ENCODE assay signal across 8 cellular contexts in the genomic region with DNA sequence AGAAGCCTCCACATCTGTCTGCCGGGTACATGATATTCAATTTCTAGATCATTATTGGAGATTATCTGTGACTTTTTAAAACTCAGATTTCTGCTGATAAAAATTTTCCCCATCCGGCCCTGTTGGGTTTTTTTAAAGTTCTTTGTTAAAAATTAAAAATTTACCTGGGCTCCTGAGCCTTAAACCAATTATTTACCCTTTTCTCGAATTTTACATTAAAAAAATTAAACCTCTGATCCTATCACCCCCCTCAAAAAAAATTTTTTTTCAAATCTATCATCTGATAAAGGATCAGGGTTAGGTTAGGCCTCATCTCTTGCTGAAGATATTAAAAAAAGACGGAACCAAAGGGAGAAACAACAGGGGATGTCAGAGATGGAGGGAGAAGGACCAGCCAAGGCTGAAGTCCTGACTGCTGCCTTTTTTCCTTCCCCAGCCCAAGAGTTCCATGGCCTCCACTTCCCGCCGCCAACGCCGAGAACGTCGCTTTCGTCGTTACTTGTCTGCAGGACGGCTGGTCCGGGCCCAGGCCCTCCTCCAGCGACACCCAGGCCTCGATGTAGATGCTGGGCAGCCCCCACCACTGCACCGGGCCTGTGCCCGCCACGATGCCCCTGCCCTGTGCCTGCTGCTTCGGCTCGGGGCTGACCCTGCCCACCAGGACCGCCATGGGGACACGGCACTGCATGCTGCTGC. TPM values are rescaled to one million over a fixed set of nuclear protein-coding genes. Genes with fewer than 3 reads are reported as not detected.
DNase-seq lines count a peak whose midpoint lies in the region; ATAC-seq and TF ChIP-seq lines count a peak whose summit lies in the region.

No MANE protein-coding gene starts in this region.

- peaks cover 18% of the 10 kb centered on the region for H3K79me2 ChIP-seq in ACC112 (ENCODE audit: control insufficient read depth, insufficient read depth, low read length, unreplicated experiment)

- peaks cover 22% of the 10 kb centered on the region for H3K4me1 ChIP-seq in ACC112 (ENCODE audit: control insufficient read depth, insufficient read depth, low read length, unreplicated experiment)
- peaks cover 18% of the 10 kb centered on the region for H3K4me1 ChIP-seq in mucosa of stomach (ENCODE audit: control insufficient read depth, insufficient read depth, low read length)

- no peak for ATAC-seq in central memory CD8-positive, alpha-beta T cell (replicated peaks; ENCODE audit: extremely low read depth, poor library complexity, severe bottlenecking)
- no peak for ATAC-seq in HG02642 (IDR thresholded peaks at IDR 0.05; ENCODE audit: poor library complexity, unreplicated experiment)
- no peak for ATAC-seq in omental fat pad (ENCODE audit: low FRiP score)

- H3K27ac ChIP-seq in ACC112 (ENCODE audit: low read depth, low read length): peak overlapping the region; percentile 65
- H3K27ac ChIP-seq in KOPT-K1 (ENCODE audit: low read depth, low read length, poor library complexity, severe bottlenecking): peak overlapping the region; percentile 68

- H3K9me3 Mint-ChIP-seq in central memory CD8-positive, alpha-beta T cell: no peaks in the 10 kb centered on the region

- peak overlapping the region; percentile 90 for H3K27ac Mint-ChIP-seq in central memory CD8-positive, alpha-beta T cell (ENCODE audit: low read depth)

- H3K36me3 Mint-ChIP-seq in central memory CD8-positive, alpha-beta T cell (ENCODE audit: insufficient read depth): peaks cover 8% of the 10 kb centered on the region

- no peaks in the 10 kb centered on the region for H3K9me3 ChIP-seq in KOPT-K1 (ENCODE audit: insufficient read depth, low read length, poor library complexity, severe bottlenecking)
- no peaks in the 10 kb centered on the region for H3K9me3 ChIP-seq in mucosa of stomach (ENCODE audit: control insufficient read depth, low read length)

- H3K36me3 ChIP-seq in ACC112 (ENCODE audit: insufficient read depth, low read length) (no peaks in the 10 kb centered on the region), KOPT-K1 (ENCODE audit: insufficient read depth, low read length) (peaks cover 26% of the 10 kb centered on the region), mucosa of stomach (ENCODE audit: control insufficient read depth, insufficient read depth, low read length) (no peaks in the 10 kb centered on the region)

- peaks cover 26% of the 10 kb centered on the region for H3K4me1 Mint-ChIP-seq in central memory CD8-positive, alpha-beta T cell

- H3K27me3 ChIP-seq in ACC112 (ENCODE audit: insufficient read depth, low read length) (no peaks in the 10 kb centered on the region), mucosa of stomach (ENCODE audit: control insufficient read depth, insufficient read depth, low read length) (no peaks in the 10 kb centered on the region)

- peak overlapping the region; percentile 85 for H3K4me3 Mint-ChIP-seq in central memory CD8-positive, alpha-beta T cell

- DNase-seq in central memory CD8-positive, alpha-beta T cell (ENCODE audit: low spot score in 2 of 2): no peak
- DNase-seq in putamen (ENCODE audit: low spot score) (no peak), epidermal melanocyte (ENCODE audit: insufficient read length, low spot score) (no peak), omental fat pad (ENCODE audit: low spot score) (no peak)

- H3K4me3 ChIP-seq in ACC112 (ENCODE audit: low read depth, low read length) (peak overlapping the region; percentile 76), mucosa of stomach (ENCODE audit: low read length) (peak overlapping the region; percentile 20)

- peak overlapping the region; percentile 34 for H2AFZ ChIP-seq in ACC112 (ENCODE audit: low read length, unreplicated experiment)

- peak overlapping the region; percentile 91 for H3K9ac ChIP-seq in mucosa of stomach (ENCODE audit: low read length)

- no peaks in the 10 kb centered on the region for H3K27me3 Mint-ChIP-seq in central memory CD8-positive, alpha-beta T cell

- TF ChIP-seq CTCF in omental fat pad (IDR thresholded peaks at IDR 0.05): no peak

RNA-seq across cellular contexts. Expression of gene NFKBIL1, which starts 0.5 kb away (rescaled TPM):
- total RNA-seq in omental fat pad: 10 to 100 TPM; 11.0 to 21.6 (median 16.3) TPM

RNA-seq across cellular contexts. Expression of gene ATP6V1G2, which starts 1.5 kb away (rescaled TPM):
- total RNA-seq in omental fat pad: 1 to 10 TPM in 2 of 4 donors, under 1 TPM in 1, not detected in 1; 0.74 to 2.6 (median 2.4) TPM

RNA-seq across cellular contexts. Expression of gene DDX39B, which starts 6.1 kb away (rescaled TPM):
- total RNA-seq in omental fat pad: 100 to 1,000 TPM; 244 to 322 (median 271) TPM

RNA-seq across cellular contexts. Expression of gene MCCD1, which starts 19.1 kb away (rescaled TPM):
- total RNA-seq in omental fat pad: not detected

RNA-seq across cellular contexts. Expression of gene LTA, which starts 24.2 kb away (rescaled TPM):
- total RNA-seq in omental fat pad: not detected
